9 cellular contexts compared by ENCODE assay signal in genomic region chr6:128491643-128492206, GRCh38. TPM values are rescaled to one million over a fixed set of nuclear protein-coding genes. Genes with fewer than 3 reads are reported as not detected.
A peak's percentile ranks its signal among the peaks of the same experiment; 100 is the strongest.
DNase-seq lines count a peak whose midpoint lies in the region; ATAC-seq lines count a peak whose summit lies in the region.
"Had no signal": no experiment of that assay in that cellular context is flagged by ENCODE, and none has a peak within 500 bp of the region (broad histone marks: within the 10 kb centered on the region; RNA-seq: fewer than 3 reads in every experiment).

No MANE protein-coding gene starts in this region.

- H3K4me3 ChIP-seq in mesodermal cell (ENCODE audit: extremely low read depth, insufficient read depth, low read length, poor library complexity, severe bottlenecking), result no peak overlapping the region

- peak overlapping the region; percentile 60 for H3K27ac ChIP-seq in caudate nucleus (ENCODE audit: low read depth, low read length)
- peak overlapping the region; percentile 91 for H3K27ac ChIP-seq in mesodermal cell (ENCODE audit: low read depth, low read length, severe bottlenecking)
- H3K27ac ChIP-seq: 22Rv1 had no signal

- DNase-seq in DMS 273 (lab: John Stamatoyannopoulos, UW; ENCODE audit: unreplicated experiment), result peak; percentile 75
- no peak for DNase-seq in DMS 273 treated with DMSO at 0.1 percent for 48 hours (lab: John Stamatoyannopoulos, UW)
- peak; percentile 81 for DNase-seq in LHCN-M2 (ENCODE audit: low read depth)
- no peak for DNase-seq in caudate nucleus (lab: John Stamatoyannopoulos, UW)
- no peak for DNase-seq in cerebellar cortex (ENCODE audit: low spot score)
- no peak for DNase-seq in MV-4-11 (lab: John Stamatoyannopoulos, UW)

- H3K36me3 ChIP-seq in mesodermal cell (ENCODE audit: control insufficient read depth, insufficient read depth, low read length), result no peaks in the 10 kb centered on the region

- no peak for ATAC-seq in GM18861 (IDR thresholded peaks at IDR 0.05; ENCODE audit: unreplicated experiment)

- no peaks in the 10 kb centered on the region for H3K9me3 ChIP-seq in mesodermal cell (ENCODE audit: control insufficient read depth, low read length)

- H3K4me1 ChIP-seq in mesodermal cell (ENCODE audit: control insufficient read depth, insufficient read depth, low read length, poor library complexity, severe bottlenecking), result peaks cover 29% of the 10 kb centered on the region

- 87 to 88% methylated on average over 4 of the region's 8 CpGs for WGBS in mesodermal cell (ENCODE audit: insufficient coverage in 2 of 2), 2 experiments

RNA-seq across cellular contexts. Expression of gene PTPRK, which starts 28.7 kb away (rescaled TPM):
- total RNA-seq in LHCN-M2 (2014; rRNA removed), result 41.7 and 50.9 TPM in 2 replicates
- polyA plus RNA-seq in LHCN-M2 (2012), result 23.2 TPM
- polyA plus RNA-seq in mesodermal cell (2013, experiment 1 of 2), result 39.4 TPM
- 37.1 TPM for polyA plus RNA-seq in mesodermal cell (2013, experiment 2 of 2)

Comparison
In these comparisons a context has a peak if more than half of its experiments do, and no peak if none do; other contexts are left out.
1. DNase-seq: peak in DMS 273 (single experiment) and LHCN-M2 (single experiment); none in DMS 273 treated with DMSO at 0.1 percent for 48 hours (single experiment), caudate nucleus (0 of 61), cerebellar cortex (single experiment) and MV-4-11 (single experiment).